ENCODE assay signal across 12 cellular contexts in genomic region chr3:99839613-99840012, GRCh38. TPM values are rescaled to one million over a fixed set of nuclear protein-coding genes. Genes with fewer than 3 reads are reported as not detected.
DNase-seq lines count a peak whose midpoint lies in the region; ATAC-seq and TF ChIP-seq lines count a peak whose summit lies in the region.
"Had no signal": no experiment of that assay in that cellular context is flagged by ENCODE, and none has a peak within 500 bp of the region (broad histone marks: within the 10 kb centered on the region; RNA-seq: fewer than 3 reads in every experiment).

No MANE protein-coding gene starts in this region.

- H3K9me3 Mint-ChIP-seq in activated naive CD4-positive, alpha-beta T cell treated with anti-CD3 and anti-CD28 coated beads, Interleukin-2, amount 50 U/mL, for 72 hours, result no peaks in the 10 kb centered on the region
- H3K9me3 Mint-ChIP-seq in activated naive CD4-positive, alpha-beta T cell treated with anti-CD3 and anti-CD28 coated beads, Interleukin-2, amount 10 ng/mL, durations not matched to agents 7 days and 5 days, result no peaks in the 10 kb centered on the region
- H3K9me3 Mint-ChIP-seq in activated naive CD8-positive, alpha-beta T cell treated with anti-CD3 and anti-CD28 coated beads, Interleukin-2, amount 50 U/mL, for 24 hours, result no peaks in the 10 kb centered on the region
- H3K9me3 Mint-ChIP-seq: CD4-positive, alpha-beta memory T cell had no signal

- H3K27me3 Mint-ChIP-seq in activated naive CD4-positive, alpha-beta T cell treated with anti-CD3 and anti-CD28 coated beads, Interleukin-2, amount 10 ng/mL, durations not matched to agents 7 days and 5 days, result no peaks in the 10 kb centered on the region
- H3K27me3 Mint-ChIP-seq in activated naive CD8-positive, alpha-beta T cell treated with anti-CD3 and anti-CD28 coated beads, Interleukin-2, amount 50 U/mL, for 24 hours, result no peaks in the 10 kb centered on the region
- H3K27me3 Mint-ChIP-seq: CD4-positive, alpha-beta memory T cell had no signal

- no peak for TF ChIP-seq CTCF in epithelial cell of esophagus (IDR thresholded peaks at IDR 0.05; ENCODE audit: insufficient read depth, low read depth, low read length, missing control alignments)

- no peak overlapping the region for H3K4me3 Mint-ChIP-seq in activated naive CD4-positive, alpha-beta T cell treated with anti-CD3 and anti-CD28 coated beads, Interleukin-2, amount 10 ng/mL, durations not matched to agents 7 days and 5 days
- H3K4me3 Mint-ChIP-seq in activated naive CD8-positive, alpha-beta T cell treated with anti-CD3 and anti-CD28 coated beads, Interleukin-2, amount 50 U/mL, for 24 hours, result no peak overlapping the region
- H3K4me3 Mint-ChIP-seq: CD4-positive, alpha-beta memory T cell had no signal

- H3K27ac Mint-ChIP-seq in activated naive CD4-positive, alpha-beta T cell treated with anti-CD3 and anti-CD28 coated beads, Interleukin-2, amount 50 U/mL, for 72 hours, result no peak overlapping the region
- H3K27ac Mint-ChIP-seq in activated naive CD4-positive, alpha-beta T cell treated with anti-CD3 and anti-CD28 coated beads, Interleukin-2, amount 10 ng/mL, durations not matched to agents 7 days and 5 days, result no peak overlapping the region
- H3K27ac Mint-ChIP-seq in activated naive CD8-positive, alpha-beta T cell treated with anti-CD3 and anti-CD28 coated beads, Interleukin-2, amount 50 U/mL, for 24 hours, result no peak overlapping the region
- H3K27ac Mint-ChIP-seq: CD4-positive, alpha-beta memory T cell had no signal

- no peak for DNase-seq in activated naive CD4-positive, alpha-beta T cell treated with anti-CD3 and anti-CD28 coated beads, Interleukin-2, amount 50 U/mL, for 72 hours (ENCODE audit: low spot score in 2 of 2)
- DNase-seq in activated naive CD4-positive, alpha-beta T cell treated with anti-CD3 and anti-CD28 coated beads, Interleukin-2, amount 10 ng/mL, durations not matched to agents 7 days and 5 days, result no peak
- no peak for DNase-seq in activated naive CD8-positive, alpha-beta T cell treated with anti-CD3 and anti-CD28 coated beads, Interleukin-2, amount 50 U/mL, for 24 hours
- DNase-seq in epithelial cell of esophagus (ENCODE audit: low read depth) (peak; percentile 55), DMS79 treated with DMSO at 0.1 percent for 48 hours (lab: John Stamatoyannopoulos, UW) (no peak)
- DNase-seq: BE2C; CD4-positive, alpha-beta memory T cell; DMS79; GDM1 had no signal

- H3K4me3 ChIP-seq in epithelial cell of esophagus (ENCODE audit: low read length), result no peak overlapping the region
- H3K4me3 ChIP-seq: A549 had no signal

- ATAC-seq in activated naive CD4-positive, alpha-beta T cell treated with anti-CD3 and anti-CD28 coated beads, Interleukin-2, amount 50 U/mL, for 72 hours, result peak; percentile 33 to 82
- ATAC-seq in activated naive CD8-positive, alpha-beta T cell treated with anti-CD3 and anti-CD28 coated beads, Interleukin-2, amount 50 U/mL, for 24 hours, result peak; percentile 66
- ATAC-seq in GM21825 (IDR thresholded peaks at IDR 0.05; ENCODE audit: unreplicated experiment), result no peak
- ATAC-seq: A549, HCT116 had no signal

- H3K36me3 Mint-ChIP-seq in activated naive CD4-positive, alpha-beta T cell treated with anti-CD3 and anti-CD28 coated beads, Interleukin-2, amount 50 U/mL, for 72 hours, result no peaks in the 10 kb centered on the region
- no peaks in the 10 kb centered on the region for H3K36me3 Mint-ChIP-seq in activated naive CD4-positive, alpha-beta T cell treated with anti-CD3 and anti-CD28 coated beads, Interleukin-2, amount 10 ng/mL, durations not matched to agents 7 days and 5 days
- H3K36me3 Mint-ChIP-seq in activated naive CD8-positive, alpha-beta T cell treated with anti-CD3 and anti-CD28 coated beads, Interleukin-2, amount 50 U/mL, for 24 hours (ENCODE audit: low read depth), result peaks cover 3% of the 10 kb centered on the region
- H3K36me3 Mint-ChIP-seq: CD4-positive, alpha-beta memory T cell had no signal

- CTCF ChIA-PET in activated naive CD4-positive, alpha-beta T cell treated with anti-CD3 and anti-CD28 coated beads, Interleukin-2, amount 10 ng/mL, durations not matched to agents 7 days and 5 days (lab: Charles Lee), result interaction anchor here (1.2 kb wide), 1 partner anchor 229 kb away, joined by 3 read pairs; no protein-coding TSS in a partner anchor

- H3K4me1 Mint-ChIP-seq in activated naive CD4-positive, alpha-beta T cell treated with anti-CD3 and anti-CD28 coated beads, Interleukin-2, amount 10 ng/mL, durations not matched to agents 7 days and 5 days, result no peaks in the 10 kb centered on the region
- peaks cover 10% of the 10 kb centered on the region for H3K4me1 Mint-ChIP-seq in activated naive CD8-positive, alpha-beta T cell treated with anti-CD3 and anti-CD28 coated beads, Interleukin-2, amount 50 U/mL, for 24 hours

RNA-seq across cellular contexts. Expression of gene CMSS1, which starts 22.0 kb away (rescaled TPM):
- 10 to 100 TPM; 35.8 to 74.3 TPM for total RNA-seq in activated naive CD4-positive, alpha-beta T cell treated with anti-CD3 and anti-CD28 coated beads, Interleukin-2, amount 50 U/mL, for 72 hours
